ENCODE assay signal across 12 cellular contexts in genomic region chr12:12922191-12922616, GRCh38. TPM values are rescaled to one million over a fixed set of nuclear protein-coding genes. Genes with fewer than 3 reads are reported as not detected.
DNase-seq lines count a peak whose midpoint lies in the region; ATAC-seq, FAIRE-seq and TF ChIP-seq lines count a peak whose summit lies in the region.
"Had no signal": no experiment of that assay in that cellular context is flagged by ENCODE, and none has a peak within 500 bp of the region (broad histone marks: within the 10 kb centered on the region; RNA-seq: fewer than 3 reads in every experiment).

No MANE protein-coding gene starts in this region.

- in situ Hi-C loops in Caki2 (cut with HindIII; ENCODE audit: low pct_unique_long_range_greater_than_20kb, low sequenced_read_pairs) = no loop called here

- FAIRE-seq in frontal cortex (lab: Jason Lieb, UNC) = no peak

- H3K4me3 ChIP-seq in fibroblast of pulmonary artery (replicated peaks; ENCODE audit: low read depth, low read length) = no peak overlapping the region
- H3K4me3 ChIP-seq: adrenal gland had no signal

- no peak for ATAC-seq in HG03342 (IDR thresholded peaks at IDR 0.05; ENCODE audit: unreplicated experiment)

- no peak for TF ChIP-seq CTCF in fibroblast of pulmonary artery (IDR thresholded peaks at IDR 0.05; ENCODE audit: low read length, missing control alignments)

- DNase-seq in Caki2 (ENCODE audit: low read depth) (peak; percentile 73), RKO (ENCODE audit: low spot score) (peak; percentile 75), fibroblast of pulmonary artery (ENCODE audit: low read depth) (peak; percentile 75), renal cortical epithelial cell (ENCODE audit: low read depth) (peak; percentile 91), globus pallidus (ENCODE audit: low spot score) (no peak), frontal cortex (ENCODE audit: low spot score in 2 of 2) (no peak), NCI-H2029 (lab: John Stamatoyannopoulos, UW) (no peak)
- DNase-seq: activated CD8-positive, alpha-beta memory T cell treated with anti-CD3 and anti-CD28 coated beads, Interleukin-2, amount 50 U/mL, for 4 hours; immature natural killer cell; stimulated activated CD4-positive, alpha-beta T cell treated with anti-CD3 and anti-CD28 coated beads, Interleukin-15, amount 100 ng/mL, for 24 hours had no signal

RNA-seq across cellular contexts. Expression of gene GPRC5D, which starts 29.8 kb away (rescaled TPM):
- not detected in 2 replicates for total RNA-seq in Caki2 (2014; rRNA removed; shearing (Covaris generic); ENCODE audit: low replicate concordance)
- total RNA-seq in renal cortical epithelial cell (not detected in 2 replicates), frontal cortex (not detected)
- total RNA-seq: adrenal gland had no signal

RNA-seq across cellular contexts. Expression of gene GPRC5A, which starts 30.8 kb away (rescaled TPM):
- 53.4 and 77.9 TPM in 2 replicates for total RNA-seq in Caki2 (2014; rRNA removed; shearing (Covaris generic); ENCODE audit: low replicate concordance)
- total RNA-seq in renal cortical epithelial cell = 55.9 and 101 TPM in 2 replicates
- total RNA-seq in frontal cortex = under 0.01 TPM

Comparison
In these comparisons a context has a peak if more than half of its experiments do, and no peak if none do; other contexts are left out.
1. DNase-seq: peak in Caki2 (single experiment), RKO (single experiment), fibroblast of pulmonary artery (single experiment) and renal cortical epithelial cell (single experiment); none in globus pallidus (single experiment), frontal cortex (0 of 2) and NCI-H2029 (single experiment).
2. RNA of gene GPRC5A, which starts 30.8 kb away (total RNA-seq): 53.4 to 77.9 TPM in Caki2 and 55.9 to 101 TPM in renal cortical epithelial cell; under 0.01 TPM in frontal cortex (single experiment); every median in the first group is over 10 times any median in the second.